1 cellular context compared by ENCODE assay signal in the genomic region with DNA sequence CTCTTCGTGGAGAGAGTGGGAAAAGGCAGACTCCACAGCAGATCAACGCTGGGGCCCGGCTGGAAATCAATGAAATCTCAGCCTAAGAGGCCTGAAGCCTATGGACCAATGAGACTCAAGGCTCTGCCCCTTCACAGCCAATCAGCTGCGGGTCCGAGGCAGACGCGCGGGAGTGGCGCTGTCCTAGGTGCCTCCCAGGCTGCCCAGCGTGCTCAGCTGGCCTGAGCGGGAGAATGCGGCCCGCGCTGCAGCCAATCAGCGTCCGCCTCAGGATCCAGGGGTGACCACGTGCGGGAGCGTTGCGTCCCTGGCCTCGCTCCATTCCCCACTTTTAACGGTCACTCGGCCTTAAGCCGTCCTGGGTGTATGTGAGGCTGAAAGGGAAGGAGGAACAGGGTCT.
TF ChIP-seq lines count a peak whose summit lies in the region.

A gene with protein sequence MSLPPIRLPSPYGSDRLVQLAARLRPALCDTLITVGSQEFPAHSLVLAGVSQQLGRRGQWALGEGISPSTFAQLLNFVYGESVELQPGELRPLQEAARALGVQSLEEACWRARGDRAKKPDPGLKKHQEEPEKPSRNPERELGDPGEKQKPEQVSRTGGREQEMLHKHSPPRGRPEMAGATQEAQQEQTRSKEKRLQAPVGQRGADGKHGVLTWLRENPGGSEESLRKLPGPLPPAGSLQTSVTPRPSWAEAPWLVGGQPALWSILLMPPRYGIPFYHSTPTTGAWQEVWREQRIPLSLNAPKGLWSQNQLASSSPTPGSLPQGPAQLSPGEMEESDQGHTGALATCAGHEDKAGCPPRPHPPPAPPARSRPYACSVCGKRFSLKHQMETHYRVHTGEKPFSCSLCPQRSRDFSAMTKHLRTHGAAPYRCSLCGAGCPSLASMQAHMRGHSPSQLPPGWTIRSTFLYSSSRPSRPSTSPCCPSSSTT (plus strand): TSS at position 341 of the 400 bp plus-strand sequence. CDS start 10,069 bp downstream, outside the sequence.

TF ChIP-seq in K562, 482 proteins besides CTCF, POLR2A, EP300 and RAD21 (continued from another document and continues in another):
- TF ChIP-seq, protein P1, sequence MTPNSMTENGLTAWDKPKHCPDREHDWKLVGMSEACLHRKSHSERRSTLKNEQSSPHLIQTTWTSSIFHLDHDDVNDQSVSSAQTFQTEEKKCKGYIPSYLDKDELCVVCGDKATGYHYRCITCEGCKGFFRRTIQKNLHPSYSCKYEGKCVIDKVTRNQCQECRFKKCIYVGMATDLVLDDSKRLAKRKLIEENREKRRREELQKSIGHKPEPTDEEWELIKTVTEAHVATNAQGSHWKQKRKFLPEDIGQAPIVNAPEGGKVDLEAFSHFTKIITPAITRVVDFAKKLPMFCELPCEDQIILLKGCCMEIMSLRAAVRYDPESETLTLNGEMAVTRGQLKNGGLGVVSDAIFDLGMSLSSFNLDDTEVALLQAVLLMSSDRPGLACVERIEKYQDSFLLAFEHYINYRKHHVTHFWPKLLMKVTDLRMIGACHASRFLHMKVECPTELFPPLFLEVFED (CRISPR knock-in tag; conservative IDR thresholded peaks at IDR 0.05): no peak
- TF ChIP-seq, protein P2, sequence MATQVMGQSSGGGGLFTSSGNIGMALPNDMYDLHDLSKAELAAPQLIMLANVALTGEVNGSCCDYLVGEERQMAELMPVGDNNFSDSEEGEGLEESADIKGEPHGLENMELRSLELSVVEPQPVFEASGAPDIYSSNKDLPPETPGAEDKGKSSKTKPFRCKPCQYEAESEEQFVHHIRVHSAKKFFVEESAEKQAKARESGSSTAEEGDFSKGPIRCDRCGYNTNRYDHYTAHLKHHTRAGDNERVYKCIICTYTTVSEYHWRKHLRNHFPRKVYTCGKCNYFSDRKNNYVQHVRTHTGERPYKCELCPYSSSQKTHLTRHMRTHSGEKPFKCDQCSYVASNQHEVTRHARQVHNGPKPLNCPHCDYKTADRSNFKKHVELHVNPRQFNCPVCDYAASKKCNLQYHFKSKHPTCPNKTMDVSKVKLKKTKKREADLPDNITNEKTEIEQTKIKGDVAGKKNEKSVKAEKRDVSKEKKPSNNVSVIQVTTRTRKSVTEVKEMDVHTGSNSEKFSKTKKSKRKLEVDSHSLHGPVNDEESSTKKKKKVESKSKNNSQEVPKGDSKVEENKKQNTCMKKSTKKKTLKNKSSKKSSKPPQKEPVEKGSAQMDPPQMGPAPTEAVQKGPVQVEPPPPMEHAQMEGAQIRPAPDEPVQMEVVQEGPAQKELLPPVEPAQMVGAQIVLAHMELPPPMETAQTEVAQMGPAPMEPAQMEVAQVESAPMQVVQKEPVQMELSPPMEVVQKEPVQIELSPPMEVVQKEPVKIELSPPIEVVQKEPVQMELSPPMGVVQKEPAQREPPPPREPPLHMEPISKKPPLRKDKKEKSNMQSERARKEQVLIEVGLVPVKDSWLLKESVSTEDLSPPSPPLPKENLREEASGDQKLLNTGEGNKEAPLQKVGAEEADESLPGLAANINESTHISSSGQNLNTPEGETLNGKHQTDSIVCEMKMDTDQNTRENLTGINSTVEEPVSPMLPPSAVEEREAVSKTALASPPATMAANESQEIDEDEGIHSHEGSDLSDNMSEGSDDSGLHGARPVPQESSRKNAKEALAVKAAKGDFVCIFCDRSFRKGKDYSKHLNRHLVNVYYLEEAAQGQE (CRISPR knock-in tag; IDR thresholded peaks at IDR 0.05; ENCODE audit: low read depth): peak; percentile 93
- no peak for TF ChIP-seq CBX5 (IDR thresholded peaks at IDR 0.05; ENCODE audit: borderline replicate concordance, low read depth)
- TF ChIP-seq MAZ (CRISPR knock-in tag; conservative IDR thresholded peaks at IDR 0.05 in 1 of 2, IDR thresholded peaks at IDR 0.05 in 1 of 2): 0 out of 4 replicates have a peak, but pooled peaks of 1 of the 2 experiments have one; percentile 43
- TF ChIP-seq, protein P3, sequence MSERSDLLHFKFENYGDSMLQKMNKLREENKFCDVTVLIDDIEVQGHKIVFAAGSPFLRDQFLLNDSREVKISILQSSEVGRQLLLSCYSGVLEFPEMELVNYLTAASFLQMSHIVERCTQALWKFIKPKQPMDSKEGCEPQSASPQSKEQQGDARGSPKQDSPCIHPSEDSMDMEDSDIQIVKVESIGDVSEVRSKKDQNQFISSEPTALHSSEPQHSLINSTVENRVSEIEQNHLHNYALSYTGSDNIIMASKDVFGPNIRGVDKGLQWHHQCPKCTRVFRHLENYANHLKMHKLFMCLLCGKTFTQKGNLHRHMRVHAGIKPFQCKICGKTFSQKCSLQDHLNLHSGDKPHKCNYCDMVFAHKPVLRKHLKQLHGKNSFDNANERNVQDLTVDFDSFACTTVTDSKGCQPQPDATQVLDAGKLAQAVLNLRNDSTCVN (CRISPR knock-in tag; IDR thresholded peaks at IDR 0.05): no peak
- TF ChIP-seq ZC3H11A (IDR thresholded peaks at IDR 0.05; ENCODE audit: low read depth, low read length): no peak
- TF ChIP-seq KLF1 (tag; IDR thresholded peaks at IDR 0.05): no peak
- no peak for TF ChIP-seq POU5F1 (IDR thresholded peaks at IDR 0.05; ENCODE audit: borderline replicate concordance, low read depth, low read length, partially characterized antibody)
- no peak for TF ChIP-seq ZNF561 (CRISPR knock-in tag; conservative IDR thresholded peaks at IDR 0.05)
- TF ChIP-seq XRCC5 (IDR thresholded peaks at IDR 0.05; ENCODE audit: low read depth, low read length): no peak
- no peak for TF ChIP-seq RBM34 (IDR thresholded peaks at IDR 0.05; ENCODE audit: borderline replicate concordance, insufficient read depth, low read length)
- TF ChIP-seq, protein P4, sequence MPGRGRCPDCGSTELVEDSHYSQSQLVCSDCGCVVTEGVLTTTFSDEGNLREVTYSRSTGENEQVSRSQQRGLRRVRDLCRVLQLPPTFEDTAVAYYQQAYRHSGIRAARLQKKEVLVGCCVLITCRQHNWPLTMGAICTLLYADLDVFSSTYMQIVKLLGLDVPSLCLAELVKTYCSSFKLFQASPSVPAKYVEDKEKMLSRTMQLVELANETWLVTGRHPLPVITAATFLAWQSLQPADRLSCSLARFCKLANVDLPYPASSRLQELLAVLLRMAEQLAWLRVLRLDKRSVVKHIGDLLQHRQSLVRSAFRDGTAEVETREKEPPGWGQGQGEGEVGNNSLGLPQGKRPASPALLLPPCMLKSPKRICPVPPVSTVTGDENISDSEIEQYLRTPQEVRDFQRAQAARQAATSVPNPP (IDR thresholded peaks at IDR 0.05; ENCODE audit: borderline replicate concordance, insufficient read depth, insufficient read length): no peak
- TF ChIP-seq, protein P5, sequence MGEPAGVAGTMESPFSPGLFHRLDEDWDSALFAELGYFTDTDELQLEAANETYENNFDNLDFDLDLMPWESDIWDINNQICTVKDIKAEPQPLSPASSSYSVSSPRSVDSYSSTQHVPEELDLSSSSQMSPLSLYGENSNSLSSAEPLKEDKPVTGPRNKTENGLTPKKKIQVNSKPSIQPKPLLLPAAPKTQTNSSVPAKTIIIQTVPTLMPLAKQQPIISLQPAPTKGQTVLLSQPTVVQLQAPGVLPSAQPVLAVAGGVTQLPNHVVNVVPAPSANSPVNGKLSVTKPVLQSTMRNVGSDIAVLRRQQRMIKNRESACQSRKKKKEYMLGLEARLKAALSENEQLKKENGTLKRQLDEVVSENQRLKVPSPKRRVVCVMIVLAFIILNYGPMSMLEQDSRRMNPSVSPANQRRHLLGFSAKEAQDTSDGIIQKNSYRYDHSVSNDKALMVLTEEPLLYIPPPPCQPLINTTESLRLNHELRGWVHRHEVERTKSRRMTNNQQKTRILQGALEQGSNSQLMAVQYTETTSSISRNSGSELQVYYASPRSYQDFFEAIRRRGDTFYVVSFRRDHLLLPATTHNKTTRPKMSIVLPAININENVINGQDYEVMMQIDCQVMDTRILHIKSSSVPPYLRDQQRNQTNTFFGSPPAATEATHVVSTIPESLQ (CRISPR knock-in tag; IDR thresholded peaks at IDR 0.05): no peak
- TF ChIP-seq PYGO2 (tag; IDR thresholded peaks at IDR 0.05): no peak
- TF ChIP-seq, protein P6, sequence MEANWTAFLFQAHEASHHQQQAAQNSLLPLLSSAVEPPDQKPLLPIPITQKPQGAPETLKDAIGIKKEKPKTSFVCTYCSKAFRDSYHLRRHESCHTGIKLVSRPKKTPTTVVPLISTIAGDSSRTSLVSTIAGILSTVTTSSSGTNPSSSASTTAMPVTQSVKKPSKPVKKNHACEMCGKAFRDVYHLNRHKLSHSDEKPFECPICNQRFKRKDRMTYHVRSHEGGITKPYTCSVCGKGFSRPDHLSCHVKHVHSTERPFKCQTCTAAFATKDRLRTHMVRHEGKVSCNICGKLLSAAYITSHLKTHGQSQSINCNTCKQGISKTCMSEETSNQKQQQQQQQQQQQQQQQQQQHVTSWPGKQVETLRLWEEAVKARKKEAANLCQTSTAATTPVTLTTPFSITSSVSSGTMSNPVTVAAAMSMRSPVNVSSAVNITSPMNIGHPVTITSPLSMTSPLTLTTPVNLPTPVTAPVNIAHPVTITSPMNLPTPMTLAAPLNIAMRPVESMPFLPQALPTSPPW (CRISPR knock-in tag; IDR thresholded peaks at IDR 0.05): no peak
- TF ChIP-seq HNRNPK (IDR thresholded peaks at IDR 0.05; ENCODE audit: low read depth, low read length, poor library complexity, severe bottlenecking): no peak
- TF ChIP-seq MYBL2 (IDR thresholded peaks at IDR 0.05; ENCODE audit: low read depth): no peak
- TF ChIP-seq MYBL2 (CRISPR knock-in tag; IDR thresholded peaks at IDR 0.05; ENCODE audit: borderline replicate concordance): no peak
- no peak for TF ChIP-seq BRCA1 (IDR thresholded peaks at IDR 0.05)
- TF ChIP-seq BRCA1 (CRISPR knock-in tag; IDR thresholded peaks at IDR 0.05): no peak
- no peak for TF ChIP-seq ZNF212 (CRISPR knock-in tag; IDR thresholded peaks at IDR 0.05)
- no peak for TF ChIP-seq NONO (IDR thresholded peaks at IDR 0.05; ENCODE audit: low read depth in 2 of 2, low read length in 1 of 2)
- no peak for TF ChIP-seq POLR2AphosphoS2 (IDR thresholded peaks at IDR 0.05; ENCODE audit: low read length)
- peak; percentile 69; the same call in 1 of the 2 replicates for TF ChIP-seq NR3C1 (CRISPR knock-in tag; IDR thresholded peaks at IDR 0.05)
- no peak for TF ChIP-seq NR2C1 (IDR thresholded peaks at IDR 0.05)
- TF ChIP-seq NR2C1 (tag; IDR thresholded peaks at IDR 0.05): no peak
- TF ChIP-seq, protein P7, sequence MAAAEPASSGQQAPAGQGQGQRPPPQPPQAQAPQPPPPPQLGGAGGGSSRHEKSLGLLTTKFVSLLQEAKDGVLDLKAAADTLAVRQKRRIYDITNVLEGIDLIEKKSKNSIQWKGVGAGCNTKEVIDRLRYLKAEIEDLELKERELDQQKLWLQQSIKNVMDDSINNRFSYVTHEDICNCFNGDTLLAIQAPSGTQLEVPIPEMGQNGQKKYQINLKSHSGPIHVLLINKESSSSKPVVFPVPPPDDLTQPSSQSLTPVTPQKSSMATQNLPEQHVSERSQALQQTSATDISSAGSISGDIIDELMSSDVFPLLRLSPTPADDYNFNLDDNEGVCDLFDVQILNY (CRISPR knock-in tag; IDR thresholded peaks at IDR 0.05): peak; percentile 74; the same call in 1 of the 2 replicates
- TF ChIP-seq, protein P8, sequence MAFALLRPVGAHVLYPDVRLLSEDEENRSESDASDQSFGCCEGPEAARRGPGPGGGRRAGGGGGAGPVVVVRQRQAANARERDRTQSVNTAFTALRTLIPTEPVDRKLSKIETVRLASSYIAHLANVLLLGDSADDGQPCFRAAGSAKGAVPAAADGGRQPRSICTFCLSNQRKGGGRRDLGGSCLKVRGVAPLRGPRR (CRISPR knock-in tag; IDR thresholded peaks at IDR 0.05): no peak
